ENCODE assay signal across 8 cellular contexts in genomic region chr1:233113009-233113712, GRCh38.
DNase-seq lines count a peak whose midpoint lies in the region; ATAC-seq and TF ChIP-seq lines count a peak whose summit lies in the region.

No MANE protein-coding gene starts in this region.

- POLR2A ChIA-PET in activated CD4-positive, alpha-beta memory T cell treated with anti-CD3 and anti-CD28 coated beads for 36 hours (lab: Charles Lee) = no interaction called here

- no peaks in the 10 kb centered on the region for H3K36me3 ChIP-seq in KMS-11 (ENCODE audit: insufficient read depth)
- H3K36me3 ChIP-seq in neutrophil = no peaks in the 10 kb centered on the region

- TF ChIP-seq CTCF in KMS-11 (conservative IDR thresholded peaks at IDR 0.05; ENCODE audit: low read depth, low read length) (no peak), neutrophil (IDR thresholded peaks at IDR 0.05) (peak; percentile 45)

- no peaks in the 10 kb centered on the region for H4K20me1 ChIP-seq in KMS-11 (ENCODE audit: insufficient read depth)

- no peaks in the 10 kb centered on the region for H3K79me2 ChIP-seq in KMS-11 (ENCODE audit: insufficient read depth, low read depth)

- peaks cover 8% of the 10 kb centered on the region for H3K4me1 Mint-ChIP-seq in activated CD4-positive, alpha-beta memory T cell treated with anti-CD3 and anti-CD28 coated beads for 36 hours (ENCODE audit: low read depth)

- peak overlapping the region; percentile 78 for H3K27ac ChIP-seq in KMS-11
- peak overlapping the region; percentile 91 for H3K27ac ChIP-seq in neutrophil

- no peak overlapping the region for H3K4me3 Mint-ChIP-seq in activated CD4-positive, alpha-beta memory T cell treated with anti-CD3 and anti-CD28 coated beads for 36 hours

- CTCF ChIA-PET in activated CD4-positive, alpha-beta memory T cell treated with anti-CD3 and anti-CD28 coated beads for 36 hours (lab: Charles Lee) = no interaction called here

- H3K9me3 Mint-ChIP-seq in activated CD4-positive, alpha-beta memory T cell treated with anti-CD3 and anti-CD28 coated beads for 36 hours = no peaks in the 10 kb centered on the region

- H3K9me3 ChIP-seq in neutrophil = no peaks in the 10 kb centered on the region

- peaks cover 32% of the 10 kb centered on the region for H3K36me3 Mint-ChIP-seq in activated CD4-positive, alpha-beta memory T cell treated with anti-CD3 and anti-CD28 coated beads for 36 hours

- H3K4me3 ChIP-seq in KMS-11 (IDR thresholded peaks at IDR 0.05; ENCODE audit: insufficient read depth, low read depth, low read length) = peak overlapping the region; percentile 52
- peak overlapping the region; percentile 53 to 61 for H3K4me3 ChIP-seq in neutrophil (ENCODE audit: low read depth in 1 of 2, low read length in 1 of 2)

- peak overlapping the region; percentile 74 for H3K4me2 ChIP-seq in KMS-11

- H2AFZ ChIP-seq in KMS-11 (ENCODE audit: low read depth) = peak overlapping the region; percentile 61

- H3K9ac ChIP-seq in KMS-11 = peak overlapping the region; percentile 47; the same call in 1 of the 2 replicates

- peak; percentile 68 for ATAC-seq in GM21528 (IDR thresholded peaks at IDR 0.05; ENCODE audit: low FRiP score, unreplicated experiment)

- H3K27me3 ChIP-seq in KMS-11 (ENCODE audit: insufficient read depth, low read depth) (no peaks in the 10 kb centered on the region), neutrophil (no peaks in the 10 kb centered on the region)

- H3K4me1 ChIP-seq in KMS-11 (ENCODE audit: low read depth, poor library complexity, severe bottlenecking) = peaks cover 32% of the 10 kb centered on the region
- H3K4me1 ChIP-seq in neutrophil (ENCODE audit: control insufficient read depth in 1 of 2, insufficient read depth in 1 of 2, low read depth in 1 of 2, low read length in 1 of 2) = peaks cover 39 to 42% of the 10 kb centered on the region in 2 experiments

- intact Hi-C loops in activated CD4-positive, alpha-beta memory T cell treated with anti-CD3 and anti-CD28 coated beads for 36 hours (cut with micrococcal nuclease) = no loop called here

- no peaks in the 10 kb centered on the region for H3K27me3 Mint-ChIP-seq in activated CD4-positive, alpha-beta memory T cell treated with anti-CD3 and anti-CD28 coated beads for 36 hours

- H3K27ac Mint-ChIP-seq in activated CD4-positive, alpha-beta memory T cell treated with anti-CD3 and anti-CD28 coated beads for 36 hours = peak overlapping the region; percentile 6

- DNase-seq in DMS53 (lab: John Stamatoyannopoulos, UW) (peak; percentile 95), foreskin melanocyte (peak; percentile 88), NCI-H1436 (lab: John Stamatoyannopoulos, UW) (no peak), NCI-H2171 (lab: John Stamatoyannopoulos, UW) (no peak)
- DNase-seq in activated CD4-positive, alpha-beta memory T cell treated with anti-CD3 and anti-CD28 coated beads for 36 hours = peak; percentile 65

Comparison
In these comparisons a context has a peak if more than half of its experiments do, and no peak if none do; other contexts are left out.
1. DNase-seq: peak in DMS53 (single experiment), activated CD4-positive, alpha-beta memory T cell treated with anti-CD3 and anti-CD28 coated beads for 36 hours (single experiment) and foreskin melanocyte (single experiment); none in NCI-H1436 (single experiment) and NCI-H2171 (single experiment).